In the genomic region with DNA sequence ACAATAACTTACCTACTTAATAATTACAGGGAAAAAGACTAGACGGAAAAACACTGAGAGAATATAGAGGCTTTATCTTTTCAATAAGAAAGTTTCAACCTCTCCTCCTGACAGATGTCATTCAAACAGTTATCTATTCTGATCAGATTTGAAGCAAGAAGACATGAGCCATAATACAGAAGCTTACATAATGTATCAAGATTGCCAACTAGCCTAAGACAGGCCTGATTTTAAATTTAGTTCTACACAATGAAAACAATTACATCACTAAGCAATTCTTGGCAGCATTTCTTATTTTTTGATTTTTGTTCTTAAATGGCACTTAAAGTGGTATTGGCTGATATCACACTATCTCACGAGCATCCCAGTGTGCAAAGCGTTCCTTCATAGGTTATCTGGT, we compare ENCODE assay signal across 20 cellular contexts.
"Had no signal": no experiment of that assay in that cellular context is flagged by ENCODE, and none has a peak within 500 bp of the region (broad histone marks: within the 10 kb centered on the region; RNA-seq: fewer than 3 reads in every experiment).

No MANE protein-coding gene starts in this region.

- H3K9me3 Mint-ChIP-seq: activated T-helper 1 cell treated with anti-CD3 and anti-CD28 coated beads, Interleukin-12 subunit alpha, Interleukin-12 subunit beta, Interleukin-2, Interleukin-4 antibody, amounts not matched to agents 30 ng/mL and 10 ng/mL and 1 ng/mL, durations not matched to agents 14 hours and 24 hours and 36 hours; central memory CD8-positive, alpha-beta T cell; immature natural killer cell; neural crest cell; T-helper 1 cell treated with Interleukin-12 subunit alpha and Interleukin-12 subunit beta and Interleukin-4 antibody, amounts not matched to agents 30 μg/mL and 1 μg/mL, for 36 hours; WTC11 had no signal

- H3K9me3 ChIP-seq: adrenal gland, body of pancreas, esophagus squamous epithelium, mucosa of descending colon, pancreas, testis had no signal

- H3K27ac Mint-ChIP-seq: activated CD8-positive, alpha-beta T cell treated with anti-CD3 and anti-CD28 coated beads, Interleukin-2, amount 10 ng/mL, durations not matched to agents 7 days and 5 days; activated T-helper 1 cell treated with anti-CD3 and anti-CD28 coated beads, Interleukin-12 subunit alpha, Interleukin-12 subunit beta, Interleukin-2, Interleukin-4 antibody, amounts not matched to agents 30 ng/mL and 10 ng/mL and 1 ng/mL, durations not matched to agents 14 hours and 24 hours and 36 hours; immature natural killer cell; T-helper 1 cell treated with Interleukin-12 subunit alpha and Interleukin-12 subunit beta and Interleukin-4 antibody, amounts not matched to agents 30 μg/mL and 1 μg/mL, for 36 hours; WTC11 had no signal

- H3K36me3 ChIP-seq: adrenal gland had no signal

- H3K4me3 Mint-ChIP-seq: activated CD8-positive, alpha-beta T cell treated with anti-CD3 and anti-CD28 coated beads, Interleukin-2, amount 10 ng/mL, durations not matched to agents 7 days and 5 days; activated T-helper 1 cell treated with anti-CD3 and anti-CD28 coated beads, Interleukin-12 subunit alpha, Interleukin-12 subunit beta, Interleukin-2, Interleukin-4 antibody, amounts not matched to agents 30 ng/mL and 10 ng/mL and 1 ng/mL, durations not matched to agents 14 hours and 24 hours and 36 hours; central memory CD8-positive, alpha-beta T cell; immature natural killer cell; neural crest cell; T-helper 1 cell treated with Interleukin-12 subunit alpha and Interleukin-12 subunit beta and Interleukin-4 antibody, amounts not matched to agents 30 μg/mL and 1 μg/mL, for 36 hours; WTC11 had no signal

- H3K4me1 Mint-ChIP-seq: central memory CD8-positive, alpha-beta T cell; immature natural killer cell; neural crest cell had no signal

- H3K4me3 ChIP-seq: adrenal gland, body of pancreas, esophagus squamous epithelium, mucosa of descending colon, pancreas, testis had no signal

- ATAC-seq: activated CD8-positive, alpha-beta T cell treated with anti-CD3 and anti-CD28 coated beads, Interleukin-2, amount 10 ng/mL, durations not matched to agents 7 days and 5 days; body of pancreas; mucosa of descending colon; pancreas; stimulated activated naive CD8-positive, alpha-beta T cell treated with anti-CD3 and anti-CD28 coated beads, Interleukin-15, Interleukin-2, amounts not matched to agents 100 U/mL and 50 U/mL, for 24 hours; WTC11 had no signal

- H3K4me1 ChIP-seq: body of pancreas, pancreas, testis had no signal

- H3K36me3 Mint-ChIP-seq: WTC11 had no signal

- H3K27ac ChIP-seq: adrenal gland, body of pancreas, esophagus squamous epithelium, pancreas, testis had no signal

- DNase-seq: activated CD4-positive, alpha-beta T cell treated with anti-CD3 and anti-CD28 coated beads for 48 hours; activated CD8-positive, alpha-beta memory T cell treated with anti-CD3 and anti-CD28 coated beads, Interleukin-2, amount 50 U/mL, for 48 hours; activated CD8-positive, alpha-beta T cell treated with anti-CD3 and anti-CD28 coated beads, Interleukin-2, amount 10 ng/mL, durations not matched to agents 7 days and 5 days; activated naive CD4-positive, alpha-beta T cell treated with Interleukin-2 at 50 U/mL for 16 hours; adrenal gland; body of pancreas; esophagus squamous epithelium; immature natural killer cell; mammary epithelial cell; mucosa of descending colon; pancreas; stimulated activated CD4-positive, alpha-beta T cell treated with anti-CD3 and anti-CD28 coated beads, Interleukin-4, amount 100 ng/mL, for 1 hour; stimulated activated CD8-positive, alpha-beta memory T cell treated with anti-CD3 and anti-CD28 coated beads, Interleukin-4, amount 100 ng/mL, for 48 hours; stimulated activated naive CD8-positive, alpha-beta T cell treated with anti-CD3 and anti-CD28 coated beads, Interleukin-15, Interleukin-2, amounts not matched to agents 100 U/mL and 50 U/mL, for 24 hours; testis had no signal

- H3K27me3 Mint-ChIP-seq: central memory CD8-positive, alpha-beta T cell had no signal

- H3K27me3 ChIP-seq: adrenal gland, body of pancreas, esophagus squamous epithelium, pancreas, testis had no signal
